In genomic region chr20:23133560-23133998, GRCh38 we compare ENCODE assay signal across 1 cellular context.
TF ChIP-seq lines count a peak whose summit lies in the region.

No MANE protein-coding gene starts in this region.

TF ChIP-seq in endothelial cell of umbilical vein, 7 proteins besides CTCF, POLR2A, EP300 and RAD21 (continued from another document):
- no peak for TF ChIP-seq MAX (IDR thresholded peaks at IDR 0.05; ENCODE audit: insufficient read depth, insufficient read length)
- TF ChIP-seq FOS (IDR thresholded peaks at IDR 0.05; ENCODE audit: borderline replicate concordance, insufficient read depth, low read length), result no peak
- no peak for TF ChIP-seq POLR2AphosphoS5 (IDR thresholded peaks at IDR 0.05; ENCODE audit: insufficient read depth, low read depth, low read length)
